In genomic region chr18:12314586-12315305, GRCh38 we compare ENCODE assay signal across 2 cellular contexts.
TF ChIP-seq lines count a peak whose summit lies in the region.

No MANE protein-coding gene starts in this region.

TF ChIP-seq in GM23338, 12 proteins besides CTCF, POLR2A, EP300 and RAD21 (continued from another document):
- TF ChIP-seq ZNF462 (CRISPR knock-in tag; IDR thresholded peaks at IDR 0.05) (no peak), EZH2phosphoT487 (IDR thresholded peaks at IDR 0.05; ENCODE audit: unreplicated experiment) (no peak), ZNF331 (CRISPR knock-in tag; IDR thresholded peaks at IDR 0.05; ENCODE audit: low read depth) (no peak), POLR2AphosphoS5 (IDR thresholded peaks at IDR 0.05; ENCODE audit: low read depth) (no peak)
TF ChIP-seq in GM23338: peak in this region for 0.

TF ChIP-seq in WTC11, 78 proteins besides CTCF, POLR2A, EP300 and RAD21 (continued from another document):
- TF ChIP-seq AR (CRISPR knock-in tag; IDR thresholded peaks at IDR 0.05) (no peak), ATF1 (CRISPR knock-in tag; IDR thresholded peaks at IDR 0.05) (no peak), AFF4 (CRISPR knock-in tag; IDR thresholded peaks at IDR 0.05; ENCODE audit: borderline replicate concordance) (no peak)
